Comparison of ENCODE assay signal across 30 cellular contexts in the genomic region with DNA sequence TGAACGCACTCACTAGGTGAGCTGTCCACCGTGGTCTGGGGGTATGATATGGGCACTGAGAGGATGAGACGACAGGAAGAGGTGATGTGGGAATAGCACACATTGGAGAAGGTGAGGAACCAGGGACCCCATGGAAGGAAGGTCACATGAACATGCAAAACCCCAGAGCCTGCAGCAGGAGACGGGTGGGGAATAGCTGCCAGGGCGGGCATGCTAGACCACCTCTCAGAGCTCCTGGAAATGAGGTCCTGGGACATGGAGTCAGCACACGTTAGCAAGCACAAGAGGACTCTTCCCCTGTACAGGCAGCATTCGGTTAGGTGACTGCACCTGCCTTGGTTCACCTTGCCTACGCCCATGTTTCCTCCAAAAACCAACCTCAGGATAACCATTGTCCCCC. TPM values are rescaled to one million over a fixed set of nuclear protein-coding genes. Genes with fewer than 3 reads are reported as not detected.
"Had no signal": no experiment of that assay in that cellular context is flagged by ENCODE, and none has a peak within 500 bp of the region (broad histone marks: within the 10 kb centered on the region; RNA-seq: fewer than 3 reads in every experiment).

No MANE protein-coding gene starts in this region.

- FAIRE-seq: endometrium, islet of Langerhans, kidney had no signal

- H3K27ac ChIP-seq: colonic mucosa, epithelial cell of prostate, esophagus squamous epithelium, gastrocnemius medialis, heart right ventricle, left lung, lower lobe of right lung had no signal

- H3K4me3 ChIP-seq: colonic mucosa, esophagus squamous epithelium, gastrocnemius medialis, heart right ventricle, left lung, lower lobe of right lung had no signal

- H3K27me3 ChIP-seq: colonic mucosa, gastrocnemius medialis had no signal

- H3K36me3 ChIP-seq: colonic mucosa, esophagus squamous epithelium, gastrocnemius medialis, heart right ventricle, left lung, lower lobe of right lung had no signal

- H3K4me1 ChIP-seq: colonic mucosa, esophagus squamous epithelium, gastrocnemius medialis, heart right ventricle, left lung, lower lobe of right lung had no signal

- H3K9me3 ChIP-seq: colonic mucosa, esophagus squamous epithelium, gastrocnemius medialis, heart right ventricle, left lung, lower lobe of right lung had no signal

- DNase-seq: colonic mucosa; cortex of kidney; effector CD8-positive, alpha-beta T cell; effector memory CD8-positive, alpha-beta T cell; erythroblast; esophagus squamous epithelium; foreskin fibroblast; foreskin melanocyte; gastrocnemius medialis; glutamatergic neuron; head of caudate nucleus; heart right ventricle; hippocampal formation; kidney; kidney glomerular epithelial cell; left colon; left ventricle myocardium superior; lower lobe of right lung; mesenchymal stem cell; midbrain; naive thymus-derived CD4-positive, alpha-beta T cell had no signal

- ATAC-seq: effector memory CD8-positive, alpha-beta T cell; esophagus mucosa; gastrocnemius medialis; heart right ventricle; left colon; left ventricle myocardium superior; naive thymus-derived CD4-positive, alpha-beta T cell had no signal

RNA-seq across cellular contexts. Expression of gene FAM131B, which starts 8.1 kb away (rescaled TPM):
- polyA plus RNA-seq: naive thymus-derived CD4-positive, alpha-beta T cell had no signal

RNA-seq across cellular contexts. Expression of gene CLCN1, which starts 38.5 kb away (rescaled TPM):
- total RNA-seq: colonic mucosa, dermis microvascular lymphatic vessel endothelial cell, glomerular endothelial cell, heart right ventricle, left colon, left ventricle myocardium superior, lower leg skin, lower lobe of right lung, lung microvascular endothelial cell had no signal
- polyA plus RNA-seq: naive thymus-derived CD4-positive, alpha-beta T cell had no signal

RNA-seq across cellular contexts. Expression of gene EPHA1, which starts 54.3 kb away (rescaled TPM):
- total RNA-seq: dermis microvascular lymphatic vessel endothelial cell, gastrocnemius medialis, glomerular endothelial cell, left ventricle myocardium superior had no signal
